ENCODE assay signal across 12 cellular contexts in the genomic region with DNA sequence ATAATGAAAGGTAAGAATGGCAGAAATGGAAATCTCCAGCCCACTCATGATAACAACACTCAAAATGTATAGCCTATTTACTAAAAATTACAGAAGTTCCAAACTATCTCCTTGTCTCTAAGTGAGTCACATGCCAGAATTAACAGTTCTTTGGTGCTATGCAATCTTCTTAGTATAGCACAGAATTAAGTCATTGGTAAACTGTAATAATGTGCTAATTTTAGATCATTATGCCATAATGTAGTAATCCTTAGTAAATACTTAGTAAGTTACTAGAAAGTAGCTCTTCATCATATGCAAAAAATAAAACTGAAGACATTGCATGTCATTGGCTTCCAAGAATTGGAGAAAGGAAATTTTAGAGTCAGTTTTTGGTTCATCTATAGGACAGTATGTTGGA. TPM values are rescaled to one million over a fixed set of nuclear protein-coding genes. Genes with fewer than 3 reads are reported as not detected.
DNase-seq lines count a peak whose midpoint lies in the region; ATAC-seq and TF ChIP-seq lines count a peak whose summit lies in the region.
"Had no signal": no experiment of that assay in that cellular context is flagged by ENCODE, and none has a peak within 500 bp of the region (broad histone marks: within the 10 kb centered on the region; RNA-seq: fewer than 3 reads in every experiment).

No MANE protein-coding gene starts in this region.

- ATAC-seq in HG02970 (IDR thresholded peaks at IDR 0.05; ENCODE audit: low FRiP score, unreplicated experiment), result no peak
- no peak for ATAC-seq in GM21528 (IDR thresholded peaks at IDR 0.05; ENCODE audit: low FRiP score, unreplicated experiment)

- peak overlapping the region; percentile 33 for H3K4me3 Mint-ChIP-seq in activated CD4-positive, alpha-beta memory T cell treated with anti-CD3 and anti-CD28 coated beads for 36 hours

- H3K9me3 Mint-ChIP-seq in activated CD4-positive, alpha-beta memory T cell treated with anti-CD3 and anti-CD28 coated beads for 36 hours, result peaks cover 4% of the 10 kb centered on the region

- TF ChIP-seq POLR2A in lower leg skin (IDR thresholded peaks at IDR 0.05), result no peak

- POLR2A ChIA-PET in HEK293 (lab: Yijun Ruan, JAX), result no interaction called here
- POLR2A ChIA-PET in activated CD4-positive, alpha-beta memory T cell treated with anti-CD3 and anti-CD28 coated beads for 36 hours (lab: Charles Lee), result interaction anchor here (0.7 to 1.4 kb wide), 6 partner anchors 12 to 458 kb away, joined by 3 to 21 read pairs (median 4); a partner anchor contains a TSS

- CTCF ChIA-PET in HEK293 (lab: Yijun Ruan, JAX), result interaction anchor here (0.6 to 0.7 kb wide), 3 partner anchors 123 to 347 kb away, joined by 3 read pairs; no protein-coding TSS in a partner anchor
- CTCF ChIA-PET in activated CD4-positive, alpha-beta memory T cell treated with anti-CD3 and anti-CD28 coated beads for 36 hours (lab: Charles Lee), result interaction anchor here (1.3 kb wide), 2 partner anchors 41 to 347 kb away, joined by 4 to 5 read pairs; no protein-coding TSS in a partner anchor

- H3K4me1 ChIP-seq in HEK293 (ENCODE audit: control insufficient read depth, insufficient read depth, low read length), result no peaks in the 10 kb centered on the region

- H3K4me3 ChIP-seq in HEK293 (ENCODE audit: low read depth, low read length), result no peak overlapping the region
- no peak overlapping the region for H3K4me3 ChIP-seq in fibroblast of villous mesenchyme (ENCODE audit: low read depth, low read length)
- no peak overlapping the region for H3K4me3 ChIP-seq in lower leg skin (ENCODE audit: low read depth, poor library complexity, severe bottlenecking)

- H3K27me3 Mint-ChIP-seq in activated CD4-positive, alpha-beta memory T cell treated with anti-CD3 and anti-CD28 coated beads for 36 hours, result no peaks in the 10 kb centered on the region

- peaks cover 71% of the 10 kb centered on the region for H3K36me3 Mint-ChIP-seq in activated CD4-positive, alpha-beta memory T cell treated with anti-CD3 and anti-CD28 coated beads for 36 hours

- intact Hi-C loops in activated CD4-positive, alpha-beta memory T cell treated with anti-CD3 and anti-CD28 coated beads for 36 hours (cut with micrococcal nuclease), result loop anchor here (1.0 to 5.0 kb wide), 3 partner anchors 163 to 707 kb away; no protein-coding TSS in a partner anchor
- intact Hi-C loops in lower leg skin (cut with DNase I; ENCODE audit: low total_unique reads), result no loop called here

- peak overlapping the region; percentile 85 for H3K27ac Mint-ChIP-seq in activated CD4-positive, alpha-beta memory T cell treated with anti-CD3 and anti-CD28 coated beads for 36 hours

- no peak overlapping the region for H3K27ac ChIP-seq in HEK293 (ENCODE audit: extremely low read depth, low read depth, low read length)

- H3K36me3 ChIP-seq in HEK293 (ENCODE audit: control insufficient read depth in 2 of 2, insufficient read depth in 1 of 2, low read length in 2 of 2), result no peaks in the 10 kb centered on the region

- DNase-seq in AML-193 (lab: John Stamatoyannopoulos, UW), result peak; percentile 38 to 50
- no peak for DNase-seq in activated CD4-positive, alpha-beta memory T cell treated with anti-CD3 and anti-CD28 coated beads for 36 hours
- DNase-seq in fibroblast of villous mesenchyme (ENCODE audit: low read depth), result peak; percentile 15
- DNase-seq in DMS153 treated with DMSO at 0.1 percent for 48 hours (lab: John Stamatoyannopoulos, UW; ENCODE audit: unreplicated experiment), result no peak
- DNase-seq in lower leg skin (ENCODE audit: low spot score in 2 of 2), result no peak
- DNase-seq: effector memory CD4-positive, alpha-beta T cell; KG1; kidney; NCI-H510A had no signal

- H3K4me1 Mint-ChIP-seq in activated CD4-positive, alpha-beta memory T cell treated with anti-CD3 and anti-CD28 coated beads for 36 hours (ENCODE audit: low read depth), result peaks cover 88% of the 10 kb centered on the region

- H3K9me3 ChIP-seq in HEK293 (ENCODE audit: control insufficient read depth, insufficient read depth, low read depth, low read length), result no peaks in the 10 kb centered on the region

- no peak for TF ChIP-seq CTCF in HEK293 (tag by site-specific recombination; IDR thresholded peaks at IDR 0.05)
- TF ChIP-seq CTCF in fibroblast of villous mesenchyme (IDR thresholded peaks at IDR 0.05; ENCODE audit: insufficient read depth, low read depth, low read length), result no peak
- no peak for TF ChIP-seq CTCF in lower leg skin (IDR thresholded peaks at IDR 0.05)

TF ChIP-seq in HEK293, 187 proteins besides CTCF, POLR2A, EP300 and RAD21:
- TF ChIP-seq, protein P1, sequence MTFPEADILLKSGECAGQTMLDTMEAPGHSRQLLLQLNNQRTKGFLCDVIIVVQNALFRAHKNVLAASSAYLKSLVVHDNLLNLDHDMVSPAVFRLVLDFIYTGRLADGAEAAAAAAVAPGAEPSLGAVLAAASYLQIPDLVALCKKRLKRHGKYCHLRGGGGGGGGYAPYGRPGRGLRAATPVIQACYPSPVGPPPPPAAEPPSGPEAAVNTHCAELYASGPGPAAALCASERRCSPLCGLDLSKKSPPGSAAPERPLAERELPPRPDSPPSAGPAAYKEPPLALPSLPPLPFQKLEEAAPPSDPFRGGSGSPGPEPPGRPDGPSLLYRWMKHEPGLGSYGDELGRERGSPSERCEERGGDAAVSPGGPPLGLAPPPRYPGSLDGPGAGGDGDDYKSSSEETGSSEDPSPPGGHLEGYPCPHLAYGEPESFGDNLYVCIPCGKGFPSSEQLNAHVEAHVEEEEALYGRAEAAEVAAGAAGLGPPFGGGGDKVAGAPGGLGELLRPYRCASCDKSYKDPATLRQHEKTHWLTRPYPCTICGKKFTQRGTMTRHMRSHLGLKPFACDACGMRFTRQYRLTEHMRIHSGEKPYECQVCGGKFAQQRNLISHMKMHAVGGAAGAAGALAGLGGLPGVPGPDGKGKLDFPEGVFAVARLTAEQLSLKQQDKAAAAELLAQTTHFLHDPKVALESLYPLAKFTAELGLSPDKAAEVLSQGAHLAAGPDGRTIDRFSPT (tag by site-specific recombination; IDR thresholded peaks at IDR 0.05), result no peak
- TF ChIP-seq FEZF1 (tag by site-specific recombination; IDR thresholded peaks at IDR 0.05) (no peak), ZNF629 (tag by site-specific recombination; IDR thresholded peaks at IDR 0.05) (0 out of 2 replicates have a peak, but pooled peaks have one; percentile 11), ZNF426 (tag by site-specific recombination; IDR thresholded peaks at IDR 0.05) (no peak), ZNF366 (tag by site-specific recombination; conservative IDR thresholded peaks at IDR 0.05) (peak; percentile 52; the same call in 1 of the 2 replicates), ZNF660 (tag by site-specific recombination; IDR thresholded peaks at IDR 0.05) (0 out of 2 replicates have a peak, but pooled peaks have one; percentile 36)
- TF ChIP-seq, protein P2, sequence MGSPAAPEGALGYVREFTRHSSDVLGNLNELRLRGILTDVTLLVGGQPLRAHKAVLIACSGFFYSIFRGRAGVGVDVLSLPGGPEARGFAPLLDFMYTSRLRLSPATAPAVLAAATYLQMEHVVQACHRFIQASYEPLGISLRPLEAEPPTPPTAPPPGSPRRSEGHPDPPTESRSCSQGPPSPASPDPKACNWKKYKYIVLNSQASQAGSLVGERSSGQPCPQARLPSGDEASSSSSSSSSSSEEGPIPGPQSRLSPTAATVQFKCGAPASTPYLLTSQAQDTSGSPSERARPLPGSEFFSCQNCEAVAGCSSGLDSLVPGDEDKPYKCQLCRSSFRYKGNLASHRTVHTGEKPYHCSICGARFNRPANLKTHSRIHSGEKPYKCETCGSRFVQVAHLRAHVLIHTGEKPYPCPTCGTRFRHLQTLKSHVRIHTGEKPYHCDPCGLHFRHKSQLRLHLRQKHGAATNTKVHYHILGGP (tag by site-specific recombination; IDR thresholded peaks at IDR 0.05), result peak; percentile 59; the same call in 1 of the 2 replicates

RNA-seq across cellular contexts. Expression of a gene that starts 39.9 kb away (rescaled TPM):
- 100 to 1,000 TPM; 122 to 124 TPM for total RNA-seq in activated CD4-positive, alpha-beta memory T cell treated with anti-CD3 and anti-CD28 coated beads for 36 hours
- total RNA-seq in fibroblast of villous mesenchyme (38.3 and 76.4 TPM in 2 replicates), lower leg skin (10 to 100 TPM; 42.7 to 58.2 (median 49.5) TPM)

Comparison
In these comparisons a context has a peak if more than half of its experiments do, and no peak if none do; other contexts are left out.
1. DNase-seq: peak in AML-193 (2 of 2) and fibroblast of villous mesenchyme (single experiment); none in activated CD4-positive, alpha-beta memory T cell treated with anti-CD3 and anti-CD28 coated beads for 36 hours (single experiment), DMS153 treated with DMSO at 0.1 percent for 48 hours (single experiment) and lower leg skin (0 of 2).